ENCODE assay signal across 1 cellular context in genomic region chr2:86249843-86250402, GRCh38.
TF ChIP-seq lines count a peak whose summit lies in the region.

No MANE protein-coding gene starts in this region.

TF ChIP-seq in GM12878, 131 proteins besides CTCF, POLR2A, EP300 and RAD21 (continued from another document):
- TF ChIP-seq RFX5 (IDR thresholded peaks at IDR 0.05; ENCODE audit: low read depth, low read length) (no peak), CBX3 (IDR thresholded peaks at IDR 0.05; ENCODE audit: borderline replicate concordance, low read depth) (no peak), IRF4 (IDR thresholded peaks at IDR 0.05; ENCODE audit: low read depth, low read length) (peak; percentile 88), GABPA (IDR thresholded peaks at IDR 0.05; ENCODE audit: low read depth) (no peak), EGR1 (IDR thresholded peaks at IDR 0.05; ENCODE audit: borderline replicate concordance in 1 of 2, low read depth in 2 of 2, low read length in 2 of 2) (no peak), RELB (IDR thresholded peaks at IDR 0.05; ENCODE audit: low read depth) (no peak), E2F8 (IDR thresholded peaks at IDR 0.05; ENCODE audit: low read depth, partially characterized antibody) (no peak), POU2F2 (IDR thresholded peaks at IDR 0.05; ENCODE audit: borderline replicate concordance, low read depth, low read length) (peak; percentile 82; the same call in 2 of the 3 replicates), ZBTB40 (IDR thresholded peaks at IDR 0.05; ENCODE audit: borderline replicate concordance) (no peak), TCF3 (IDR thresholded peaks at IDR 0.05; ENCODE audit: borderline replicate concordance, insufficient read depth, low read depth, low read length) (peak; percentile 96), SUZ12 (IDR thresholded peaks at IDR 0.05; ENCODE audit: unreplicated experiment) (no peak), CREM (IDR thresholded peaks at IDR 0.05; ENCODE audit: low read depth) (peak; percentile 87), SRF (IDR thresholded peaks at IDR 0.05; ENCODE audit: low read depth in 2 of 2, low read length in 2 of 2) (no peak), EED (IDR thresholded peaks at IDR 0.05; ENCODE audit: low read depth) (peak; percentile 83), SREBF2 (IDR thresholded peaks at IDR 0.05; ENCODE audit: low read length) (no peak)
TF ChIP-seq in GM12878: peak in this region for 26.
